ENCODE assay signal across 10 cellular contexts in genomic region chr3:195632046-195632445, GRCh38. TPM values are rescaled to one million over a fixed set of nuclear protein-coding genes. Genes with fewer than 3 reads are reported as not detected.
DNase-seq lines count a peak whose midpoint lies in the region; ATAC-seq, FAIRE-seq and TF ChIP-seq lines count a peak whose summit lies in the region.
"Not testable (repeated sequence)": the region's sequence is repeated elsewhere in the genome, so short reads cannot be mapped to it uniquely, and the experiment has no call there.
"Had no signal": no experiment of that assay in that cellular context is flagged by ENCODE, and none has a peak within 500 bp of the region (broad histone marks: within the 10 kb centered on the region; RNA-seq: fewer than 3 reads in every experiment).

No MANE protein-coding gene starts in this region.

- H3K4me1 Mint-ChIP-seq in activated CD4-positive, alpha-beta memory T cell treated with anti-CD3 and anti-CD28 coated beads for 36 hours (ENCODE audit: low read depth), result peaks cover 15% of the 10 kb centered on the region
- H3K4me1 Mint-ChIP-seq in activated T-helper 1 cell treated with anti-CD3 and anti-CD28 coated beads, Interleukin-12 subunit alpha, Interleukin-12 subunit beta, Interleukin-2, Interleukin-4 antibody, amounts not matched to agents 30 ng/mL and 10 ng/mL and 1 ng/mL, durations not matched to agents 14 hours and 24 hours and 36 hours (ENCODE audit: low read depth), result peaks cover 35% of the 10 kb centered on the region
- peaks cover 19% of the 10 kb centered on the region for H3K4me1 Mint-ChIP-seq in activated naive CD8-positive, alpha-beta T cell treated with anti-CD3 and anti-CD28 coated beads for 36 hours
- peaks cover 47% of the 10 kb centered on the region for H3K4me1 Mint-ChIP-seq in stimulated activated naive CD8-positive, alpha-beta T cell treated with anti-CD3 and anti-CD28 coated beads, Interleukin-15, amount 100 ng/mL, for 72 hours

- POLR2A ChIA-PET in activated CD4-positive, alpha-beta memory T cell treated with anti-CD3 and anti-CD28 coated beads for 36 hours (lab: Charles Lee), result not testable (repeated sequence)

- H3K4me1 ChIP-seq in BLaER1, result peaks cover 52% of the 10 kb centered on the region
- not testable (repeated sequence) for H3K4me1 ChIP-seq in kidney (ENCODE audit: control insufficient read depth in 1 of 2, insufficient read depth in 1 of 2, low read depth in 1 of 2, low read length in 2 of 2); spleen

- H3F3A ChIP-seq in SU-DHL-6 (ENCODE audit: insufficient read depth), result not testable (repeated sequence)

- not testable (repeated sequence) for H3K9me3 ChIP-seq in BLaER1; SU-DHL-6 (ENCODE audit: insufficient read depth, low read length); kidney (ENCODE audit: control insufficient read depth in 1 of 2, low read length in 2 of 2); spleen

- FAIRE-seq in kidney (lab: Jason Lieb, UNC), result not testable (repeated sequence)

- not testable (repeated sequence) for TF ChIP-seq POLR2A in spleen (IDR thresholded peaks at IDR 0.05)

- H2AFZ ChIP-seq in SU-DHL-6 (ENCODE audit: low read depth, low read length, severe bottlenecking), result not testable (repeated sequence)

- not testable (repeated sequence) for H3K9me2 ChIP-seq in SU-DHL-6 (replicated peaks; ENCODE audit: insufficient read depth, low read length)

- H3K4me3 ChIP-seq in BLaER1; SU-DHL-6 (ENCODE audit: insufficient read depth, low read length, poor library complexity, severe bottlenecking); kidney (ENCODE audit: low read length in 2 of 2); spleen: not testable (repeated sequence)

- not testable (repeated sequence) for H3K27me3 Mint-ChIP-seq in activated CD4-positive, alpha-beta memory T cell treated with anti-CD3 and anti-CD28 coated beads for 36 hours; activated T-helper 1 cell treated with anti-CD3 and anti-CD28 coated beads, Interleukin-12 subunit alpha, Interleukin-12 subunit beta, Interleukin-2, Interleukin-4 antibody, amounts not matched to agents 30 ng/mL and 10 ng/mL and 1 ng/mL, durations not matched to agents 14 hours and 24 hours and 36 hours (ENCODE audit: insufficient read depth); activated naive CD8-positive, alpha-beta T cell treated with anti-CD3 and anti-CD28 coated beads for 36 hours; stimulated activated naive CD8-positive, alpha-beta T cell treated with anti-CD3 and anti-CD28 coated beads, Interleukin-15, amount 100 ng/mL, for 72 hours

- CTCF ChIA-PET in activated CD4-positive, alpha-beta memory T cell treated with anti-CD3 and anti-CD28 coated beads for 36 hours (lab: Charles Lee), result not testable (repeated sequence)

- H3K36me3 ChIP-seq in BLaER1; SU-DHL-6 (ENCODE audit: low read length); kidney (ENCODE audit: control insufficient read depth in 1 of 2, insufficient read depth in 2 of 2, low read length in 2 of 2); spleen: not testable (repeated sequence)

- peak overlapping the region; percentile 89 for H3K27ac Mint-ChIP-seq in activated CD4-positive, alpha-beta memory T cell treated with anti-CD3 and anti-CD28 coated beads for 36 hours
- H3K27ac Mint-ChIP-seq in activated T-helper 1 cell treated with anti-CD3 and anti-CD28 coated beads, Interleukin-12 subunit alpha, Interleukin-12 subunit beta, Interleukin-2, Interleukin-4 antibody, amounts not matched to agents 30 ng/mL and 10 ng/mL and 1 ng/mL, durations not matched to agents 14 hours and 24 hours and 36 hours, result peak overlapping the region; percentile 97
- peak overlapping the region; percentile 77 for H3K27ac Mint-ChIP-seq in activated naive CD8-positive, alpha-beta T cell treated with anti-CD3 and anti-CD28 coated beads for 36 hours
- H3K27ac Mint-ChIP-seq in stimulated activated naive CD8-positive, alpha-beta T cell treated with anti-CD3 and anti-CD28 coated beads, Interleukin-15, amount 100 ng/mL, for 72 hours, result peak overlapping the region; percentile 88 to 95

- WGBS in spleen, 5 donors, result 88 to 96% (median 93%) methylated on average over 10 to 18 of the region's 20 CpGs

- not testable (repeated sequence) for H3K36me3 Mint-ChIP-seq in activated CD4-positive, alpha-beta memory T cell treated with anti-CD3 and anti-CD28 coated beads for 36 hours; activated T-helper 1 cell treated with anti-CD3 and anti-CD28 coated beads, Interleukin-12 subunit alpha, Interleukin-12 subunit beta, Interleukin-2, Interleukin-4 antibody, amounts not matched to agents 30 ng/mL and 10 ng/mL and 1 ng/mL, durations not matched to agents 14 hours and 24 hours and 36 hours (ENCODE audit: low read depth); activated naive CD8-positive, alpha-beta T cell treated with anti-CD3 and anti-CD28 coated beads for 36 hours

- H3K27ac ChIP-seq in BLaER1 (peak overlapping the region; percentile 44; the same call in 1 of the 2 replicates), SU-DHL-6 (ENCODE audit: low read depth, low read length) (peak overlapping the region; percentile 51; the same call in 1 of the 2 replicates)
- not testable (repeated sequence) for H3K27ac ChIP-seq in kidney (ENCODE audit: low read depth in 2 of 2, low read length in 2 of 2); spleen

- H3K9me3 Mint-ChIP-seq in activated CD4-positive, alpha-beta memory T cell treated with anti-CD3 and anti-CD28 coated beads for 36 hours; activated T-helper 1 cell treated with anti-CD3 and anti-CD28 coated beads, Interleukin-12 subunit alpha, Interleukin-12 subunit beta, Interleukin-2, Interleukin-4 antibody, amounts not matched to agents 30 ng/mL and 10 ng/mL and 1 ng/mL, durations not matched to agents 14 hours and 24 hours and 36 hours; activated naive CD8-positive, alpha-beta T cell treated with anti-CD3 and anti-CD28 coated beads for 36 hours; stimulated activated naive CD8-positive, alpha-beta T cell treated with anti-CD3 and anti-CD28 coated beads, Interleukin-15, amount 100 ng/mL, for 72 hours: not testable (repeated sequence)

- H3K4me2 ChIP-seq in BLaER1, result peak overlapping the region; percentile 58
- not testable (repeated sequence) for H3K4me2 ChIP-seq in SU-DHL-6 (ENCODE audit: low read depth, low read length, poor library complexity, severe bottlenecking)

- H3K27me3 ChIP-seq in BLaER1; SU-DHL-6 (ENCODE audit: low read length); spleen (replicated peaks in 1 of 7): not testable (repeated sequence)

- intact Hi-C loops in activated CD4-positive, alpha-beta memory T cell treated with anti-CD3 and anti-CD28 coated beads for 36 hours (cut with micrococcal nuclease); activated T-helper 1 cell treated with anti-CD3 and anti-CD28 coated beads, Interleukin-12 subunit alpha, Interleukin-12 subunit beta, Interleukin-2, Interleukin-4 antibody, amounts not matched to agents 30 ng/mL and 10 ng/mL and 1 ng/mL, durations not matched to agents 14 hours and 24 hours and 36 hours (cut with micrococcal nuclease); kidney (cut with DNase I); spleen (cut with DNase I; ENCODE audit: low total_unique reads): not testable (repeated sequence)

- H3K4me3 Mint-ChIP-seq in activated CD4-positive, alpha-beta memory T cell treated with anti-CD3 and anti-CD28 coated beads for 36 hours; activated T-helper 1 cell treated with anti-CD3 and anti-CD28 coated beads, Interleukin-12 subunit alpha, Interleukin-12 subunit beta, Interleukin-2, Interleukin-4 antibody, amounts not matched to agents 30 ng/mL and 10 ng/mL and 1 ng/mL, durations not matched to agents 14 hours and 24 hours and 36 hours; activated naive CD8-positive, alpha-beta T cell treated with anti-CD3 and anti-CD28 coated beads for 36 hours: not testable (repeated sequence)
- H3K4me3 Mint-ChIP-seq in stimulated activated naive CD8-positive, alpha-beta T cell treated with anti-CD3 and anti-CD28 coated beads, Interleukin-15, amount 100 ng/mL, for 72 hours, result peak overlapping the region in 1 of 2 donors; percentile 50

- not testable (repeated sequence) for H3K79me2 ChIP-seq in SU-DHL-6 (ENCODE audit: insufficient read depth, low read length)

- not testable (repeated sequence) for H4K20me1 ChIP-seq in BLaER1; SU-DHL-6 (ENCODE audit: low read depth, low read length)

- not testable (repeated sequence) for ATAC-seq in stimulated activated naive CD8-positive, alpha-beta T cell treated with anti-CD3 and anti-CD28 coated beads, Interleukin-15, amount 100 ng/mL, for 72 hours

- not testable (repeated sequence) for DNase-seq in activated CD4-positive, alpha-beta memory T cell treated with anti-CD3 and anti-CD28 coated beads for 36 hours; activated T-helper 1 cell treated with anti-CD3 and anti-CD28 coated beads, Interleukin-12 subunit alpha, Interleukin-12 subunit beta, Interleukin-2, Interleukin-4 antibody, amounts not matched to agents 30 ng/mL and 10 ng/mL and 1 ng/mL, durations not matched to agents 14 hours and 24 hours and 36 hours (ENCODE audit: low spot score); activated naive CD8-positive, alpha-beta T cell treated with anti-CD3 and anti-CD28 coated beads for 36 hours; stimulated activated naive CD8-positive, alpha-beta T cell treated with anti-CD3 and anti-CD28 coated beads, Interleukin-15, amount 100 ng/mL, for 72 hours
- DNase-seq in kidney, result peak; percentile 50
- peak; percentile 62 for DNase-seq in spleen

- H3K9ac ChIP-seq in BLaER1; kidney (ENCODE audit: low read length in 2 of 2): not testable (repeated sequence)
- peak overlapping the region; percentile 8; the same call in 1 of the 2 replicates for H3K9ac ChIP-seq in SU-DHL-6 (ENCODE audit: low read length)

- TF ChIP-seq CTCF in SU-DHL-6 (IDR thresholded peaks at IDR 0.05; ENCODE audit: insufficient read depth, low read length, poor library complexity, severe bottlenecking); kidney (IDR thresholded peaks at IDR 0.05; ENCODE audit: borderline replicate concordance, extremely low read depth, insufficient read depth); spleen (IDR thresholded peaks at IDR 0.05 in 8 of 11, conservative IDR thresholded peaks at IDR 0.05 in 3 of 11): not testable (repeated sequence)

RNA-seq across cellular contexts. Expression of gene APOD, which starts 48.3 kb away (rescaled TPM):
- under 1 TPM; 0.48 to 0.59 TPM for total RNA-seq in activated CD4-positive, alpha-beta memory T cell treated with anti-CD3 and anti-CD28 coated beads for 36 hours
- 3.4 and 4.0 TPM in 2 replicates for total RNA-seq in activated T-helper 1 cell treated with anti-CD3 and anti-CD28 coated beads, Interleukin-12 subunit alpha, Interleukin-12 subunit beta, Interleukin-2, Interleukin-4 antibody, amounts not matched to agents 30 ng/mL and 10 ng/mL and 1 ng/mL, durations not matched to agents 14 hours and 24 hours and 36 hours
- total RNA-seq in activated naive CD8-positive, alpha-beta T cell treated with anti-CD3 and anti-CD28 coated beads for 36 hours, result not detected
- total RNA-seq in kidney (24.4 TPM), spleen (1 to 10 TPM; 1.9 to 6.8 (median 3.5) TPM)
- polyA plus RNA-seq in kidney (ENCODE audit: insufficient read depth, low read depth, low replicate concordance) (12.9 TPM), spleen (10 to 100 TPM in 2 of 3 donors, 1 to 10 TPM in 1; 4.6 to 50.5 (median 11.0) TPM)
- total RNA-seq: CD4-positive, alpha-beta memory T cell; IMR-90 had no signal
- polyA plus RNA-seq: CD4-positive, alpha-beta memory T cell had no signal
